ENCODE assay signal across 28 cellular contexts in genomic region chr16:79895053-79895916, GRCh38.
"Had no signal": no experiment of that assay in that cellular context is flagged by ENCODE, and none has a peak within 500 bp of the region (broad histone marks: within the 10 kb centered on the region; RNA-seq: fewer than 3 reads in every experiment).

No MANE protein-coding gene starts in this region.

- DNase-seq: dermis blood vessel endothelial cell; dorsolateral prefrontal cortex; effector CD4-positive, alpha-beta T cell; effector memory CD8-positive, alpha-beta T cell; endodermal cell; erythroblast; esophagus squamous epithelium; foreskin fibroblast; foreskin melanocyte; gastrocnemius medialis; glutamatergic neuron; head of caudate nucleus; heart right ventricle; hippocampal formation; kidney; kidney glomerular epithelial cell; left colon; left lung; left ventricle myocardium superior; lower lobe of right lung; mesenchymal stem cell; mucosa of descending colon had no signal

- H3K4me1 ChIP-seq: gastrocnemius medialis, left lung, lower lobe of right lung had no signal

- H3K4me3 ChIP-seq: coronary artery, dorsolateral prefrontal cortex, esophagus squamous epithelium, gastrocnemius medialis, heart right ventricle, left lung, lower lobe of right lung, mucosa of descending colon had no signal

- ATAC-seq: effector memory CD8-positive, alpha-beta T cell; esophagus mucosa; gastrocnemius medialis; heart right ventricle; left colon; left lung; left ventricle myocardium superior; lower lobe of right lung; mucosa of descending colon had no signal

- H3K27me3 ChIP-seq: esophagus squamous epithelium, gastrocnemius medialis, left lung had no signal

- FAIRE-seq: colon, endometrium, islet of Langerhans, kidney had no signal

- H3K9me3 ChIP-seq: esophagus squamous epithelium, gastrocnemius medialis, heart right ventricle, left lung, lower lobe of right lung, mucosa of descending colon had no signal

- H3K27ac ChIP-seq: coronary artery, dorsolateral prefrontal cortex, epithelial cell of prostate, gastrocnemius medialis, heart right ventricle, left lung, lower lobe of right lung had no signal

- H3K36me3 ChIP-seq: esophagus squamous epithelium, gastrocnemius medialis, heart right ventricle, left lung, lower lobe of right lung had no signal
